Comparison of ENCODE assay signal across 8 cellular contexts in the genomic region with DNA sequence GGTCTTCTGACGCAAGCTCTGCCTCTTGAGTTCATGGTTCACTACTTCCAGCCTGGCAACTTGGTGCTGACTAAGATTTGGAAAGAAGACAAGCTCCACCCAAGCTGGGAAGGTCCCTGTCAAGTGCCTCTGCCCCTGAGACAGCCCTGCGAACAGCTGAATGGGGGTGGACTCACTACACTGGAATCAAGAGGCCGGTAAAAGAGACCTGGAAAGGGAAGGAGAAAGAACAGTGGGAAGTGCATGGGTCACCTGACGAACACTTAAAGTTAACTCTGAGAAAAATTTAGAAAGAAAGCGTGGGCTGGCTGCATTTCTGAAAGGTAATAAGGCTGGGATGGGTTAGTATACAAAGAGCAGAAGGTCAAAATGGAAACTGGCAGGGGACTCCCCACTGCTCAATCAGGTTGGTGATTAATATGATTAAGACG. TPM values are rescaled to one million over a fixed set of nuclear protein-coding genes. Genes with fewer than 3 reads are reported as not detected.
DNase-seq lines count a peak whose midpoint lies in the region; ATAC-seq and TF ChIP-seq lines count a peak whose summit lies in the region.
"Had no signal": no experiment of that assay in that cellular context is flagged by ENCODE, and none has a peak within 500 bp of the region (broad histone marks: within the 10 kb centered on the region; RNA-seq: fewer than 3 reads in every experiment).

No MANE protein-coding gene starts in this region.

- H3K27ac Mint-ChIP-seq in H9: no peak overlapping the region

- peaks cover 35 to 36% of the 10 kb centered on the region in 2 experiments for H3K4me1 Mint-ChIP-seq in H9

- no peaks in the 10 kb centered on the region for H3K9me3 ChIP-seq in smooth muscle cell (replicated peaks; ENCODE audit: low read depth)
- H3K9me3 ChIP-seq in H9 (ENCODE audit: control insufficient read depth, low read depth, low read length): no peaks in the 10 kb centered on the region

- H3K4me1 ChIP-seq in smooth muscle cell (ENCODE audit: low read depth) (peaks cover 16% of the 10 kb centered on the region), H9 (ENCODE audit: insufficient read depth, low read length) (peaks cover 3% of the 10 kb centered on the region; the same call in 1 of the 2 replicates)

- no peak overlapping the region for H2BK15ac ChIP-seq in H9 (ENCODE audit: low read depth, low read length)

- in situ Hi-C loops in brain microvascular endothelial cell (cut with HindIII; ENCODE audit: low pct_ligation_motif_present, low sequenced_read_pairs): no loop called here

- no peak overlapping the region for H3T11ph ChIP-seq in H9 (ENCODE audit: low read length)

- H3K27ac ChIP-seq in brain microvascular endothelial cell (peak overlapping the region; percentile 0), smooth muscle cell (ENCODE audit: low read depth) (peak overlapping the region; percentile 91), H9 (ENCODE audit: insufficient read length, low read depth, low read length) (no peak overlapping the region)

- H3K4me2 ChIP-seq in smooth muscle cell: peak overlapping the region; percentile 55
- H3K4me2 ChIP-seq in H9 (ENCODE audit: insufficient read depth, insufficient read length, low read length): no peak overlapping the region

- no peaks in the 10 kb centered on the region for H3K27me3 ChIP-seq in brain microvascular endothelial cell (replicated peaks)
- no peaks in the 10 kb centered on the region for H3K27me3 ChIP-seq in smooth muscle cell (ENCODE audit: low read depth)
- no peaks in the 10 kb centered on the region for H3K27me3 ChIP-seq in H9 (ENCODE audit: insufficient read depth, low read length)

- no peak overlapping the region for H4K8ac ChIP-seq in H9 (replicated peaks; ENCODE audit: insufficient read length, low read depth, low read length)

- H2AK5ac ChIP-seq in H9 (ENCODE audit: insufficient read length, low read length): no peak overlapping the region

- ATAC-seq in GM19035 (IDR thresholded peaks at IDR 0.05; ENCODE audit: unreplicated experiment) (peak; percentile 84), HG02798 (IDR thresholded peaks at IDR 0.05; ENCODE audit: poor library complexity, unreplicated experiment) (peak; percentile 87)

- H3F3A ChIP-seq in smooth muscle cell (ENCODE audit: low read depth): peaks cover 16% of the 10 kb centered on the region

- H2BK12ac ChIP-seq in H9 (ENCODE audit: insufficient read length, low read depth, low read length): no peak overlapping the region

- H3K23me2 ChIP-seq in H9 (ENCODE audit: insufficient read length, low read depth, low read length, poor library complexity, severe bottlenecking): no peaks in the 10 kb centered on the region

- H4K20me1 ChIP-seq in smooth muscle cell (ENCODE audit: low read depth): no peaks in the 10 kb centered on the region
- no peaks in the 10 kb centered on the region for H4K20me1 ChIP-seq in H9 (ENCODE audit: control insufficient read depth, insufficient read depth, insufficient read length)

- no peak overlapping the region for H3K23ac ChIP-seq in H9 (ENCODE audit: insufficient read length, low read depth, low read length)

- H3K79me1 ChIP-seq in H9 (ENCODE audit: insufficient read depth, low read depth, low read length, poor library complexity, severe bottlenecking): no peaks in the 10 kb centered on the region

- H3K18ac ChIP-seq in H9 (ENCODE audit: insufficient read length, low read depth, low read length): no peak overlapping the region

- H3K56ac ChIP-seq in H9 (ENCODE audit: insufficient read length, low read depth, low read length): no peak overlapping the region

- H4K91ac ChIP-seq in H9 (ENCODE audit: insufficient read length, low read depth, low read length): no peak overlapping the region

- no peak overlapping the region for H3K4me3 Mint-ChIP-seq in H9

- no peaks in the 10 kb centered on the region for H3K79me2 ChIP-seq in smooth muscle cell (ENCODE audit: low read depth)
- no peaks in the 10 kb centered on the region for H3K79me2 ChIP-seq in H9 (ENCODE audit: insufficient read depth, low read length)

- peaks cover 26% of the 10 kb centered on the region for H3K27me3 Mint-ChIP-seq in H9 (ENCODE audit: low read depth)

- no peak overlapping the region for H4K5ac ChIP-seq in H9 (ENCODE audit: insufficient read length, low read depth, low read length)

- H2BK5ac ChIP-seq in H9 (ENCODE audit: insufficient read length, low read length): no peak overlapping the region

- no peak overlapping the region for H3K14ac ChIP-seq in H9 (ENCODE audit: insufficient read depth, low read length)

- H3K36me3 ChIP-seq in brain microvascular endothelial cell (replicated peaks) (no peaks in the 10 kb centered on the region), smooth muscle cell (ENCODE audit: low read depth) (no peaks in the 10 kb centered on the region)

- H3K9me3 Mint-ChIP-seq in H9: peaks cover 10 to 14% of the 10 kb centered on the region in 2 experiments; a peak in 3 of 5 replicates

- WGBS in smooth muscle cell (ENCODE audit: low lambda C conversion rate): 53% methylated on average over 6 of the region's 6 CpGs
- WGBS in H9 (ENCODE audit: extremely low coverage, insufficient read length, low lambda C conversion rate): no CpG with 5 or more reads among the region's 6 CpGs

- H2AFZ ChIP-seq in smooth muscle cell (ENCODE audit: low read depth) (no peak overlapping the region), H9 (ENCODE audit: low read length) (no peak overlapping the region)

- no peak for TF ChIP-seq CTCF in brain microvascular endothelial cell (IDR thresholded peaks at IDR 0.05; ENCODE audit: low read depth, low read length, missing control alignments)
- no peak for TF ChIP-seq CTCF in smooth muscle cell (IDR thresholded peaks at IDR 0.05; ENCODE audit: borderline replicate concordance, insufficient read depth, poor library complexity, severe bottlenecking)
- no peak for TF ChIP-seq CTCF in H9 (conservative IDR thresholded peaks at IDR 0.05)

- DNase-seq in brain microvascular endothelial cell: peak; percentile 80
- no peak for DNase-seq in smooth muscle cell (lab: John Stamatoyannopoulos, UW; ENCODE audit: unreplicated experiment)
- no peak for DNase-seq in H9
- DNase-seq in stimulated activated naive CD4-positive, alpha-beta T cell treated with Interleukin-2 at 50 U/mL for 16 hours (lab: John Stamatoyannopoulos, UW): no peak
- DNase-seq in NCI-H82 (lab: John Stamatoyannopoulos, UW): no peak

- no peak overlapping the region for H3K4ac ChIP-seq in H9 (ENCODE audit: low read depth, low read length)

- H3K9ac ChIP-seq in smooth muscle cell (ENCODE audit: low read depth) (no peak overlapping the region), H9 (ENCODE audit: extremely low read depth, insufficient read length, low read length) (no peak overlapping the region)

- no peak overlapping the region for H2BK20ac ChIP-seq in H9 (ENCODE audit: low read depth, low read length, poor library complexity, severe bottlenecking)

- no peak overlapping the region for H3K4me3 ChIP-seq in brain microvascular endothelial cell (ENCODE audit: low read depth, low read length)
- no peak overlapping the region for H3K4me3 ChIP-seq in smooth muscle cell

- no peak overlapping the region for H2BK120ac ChIP-seq in H9 (ENCODE audit: low read depth, low read length, poor library complexity, severe bottlenecking)

- H3K36me3 Mint-ChIP-seq in H9 (ENCODE audit: insufficient read depth in 1 of 3, low read depth in 3 of 3): peaks cover 6 to 14% (median 11%) of the 10 kb centered on the region in 3 experiments

RNA-seq across cellular contexts. Expression of a gene that starts 26.1 kb away (rescaled TPM):
- total RNA-seq in smooth muscle cell (37.0 and 39.5 TPM in 2 replicates), H9 (2021) (66.5 and 72.9 TPM in 2 replicates)
- 14.8 and 19.8 TPM in 2 replicates for polyA plus RNA-seq in smooth muscle cell

RNA-seq across cellular contexts. Expression of a gene that starts 58.2 kb away (rescaled TPM):
- total RNA-seq in smooth muscle cell: 0.58 and 1.3 TPM in 2 replicates
- polyA plus RNA-seq in smooth muscle cell: 1.3 and 1.4 TPM in 2 replicates
- not detected in 2 replicates for total RNA-seq in H9 (2021)
- total RNA-seq: NCI-H460 had no signal
